In the genomic region with DNA sequence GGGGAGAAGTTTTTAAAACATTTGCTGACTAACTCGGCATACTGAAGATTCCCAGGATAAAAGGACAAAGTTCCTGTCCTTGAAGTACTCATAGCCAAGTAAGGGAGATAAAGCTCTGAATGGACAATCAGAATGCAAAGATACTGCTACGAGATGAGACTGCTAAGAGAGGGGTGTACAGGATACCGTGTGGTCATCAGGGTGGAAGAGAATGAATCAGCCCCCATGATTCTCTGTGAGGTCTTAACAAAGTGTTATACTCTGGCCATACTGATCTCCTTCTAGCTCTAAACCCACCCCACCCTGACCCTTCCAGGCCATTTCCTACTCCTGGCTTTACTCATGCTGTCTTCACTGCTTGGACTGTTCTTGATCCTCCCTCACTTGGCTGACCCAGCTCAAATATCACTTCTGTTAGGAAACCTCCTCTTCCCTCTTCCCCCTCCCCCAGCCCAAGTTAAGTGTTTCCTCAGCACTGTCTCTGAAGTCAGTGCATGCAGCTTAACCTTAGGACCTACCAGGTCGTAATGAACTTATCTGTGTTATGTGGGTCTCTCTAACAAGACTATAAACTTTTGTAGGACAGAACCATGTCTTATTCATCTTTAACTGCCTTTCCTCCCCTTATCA, we compare ENCODE assay signal across 28 cellular contexts.
DNase-seq lines count a peak whose midpoint lies in the region; ATAC-seq and TF ChIP-seq lines count a peak whose summit lies in the region.
"Had no signal": no experiment of that assay in that cellular context is flagged by ENCODE, and none has a peak within 500 bp of the region (broad histone marks: within the 10 kb centered on the region; RNA-seq: fewer than 3 reads in every experiment).

No MANE protein-coding gene starts in this region.

- H3K27ac Mint-ChIP-seq in T-helper 2 cell treated with Interferon-gamma antibody and Interleukin-4, amounts not matched to agents 5 μg/mL and 100 μg/mL, for 36 hours = no peak overlapping the region
- H3K27ac Mint-ChIP-seq: activated CD4-positive, alpha-beta memory T cell treated with anti-CD3 and anti-CD28 coated beads for 36 hours; activated naive CD8-positive, alpha-beta T cell treated with anti-CD3 and anti-CD28 coated beads, Interleukin-2, amount 50 U/mL, for 24 hours; dendritic cell treated with granulocyte-macrophage colony-stimulating factor and Interleukin-4, amounts not matched to agents 40 ng/mL and 50 ng/mL, for 4 days; memory B cell; stimulated activated effector memory CD8-positive, alpha-beta T cell treated with anti-CD3 and anti-CD28 coated beads, Interleukin-12 subunit alpha, Interleukin-12 subunit beta, amount 100 ng/mL, for 72 hours had no signal

- TF ChIP-seq CTCF in AG04449 (IDR thresholded peaks at IDR 0.05; ENCODE audit: insufficient read depth, low read length, missing control alignments) (no peak), brain microvascular endothelial cell (IDR thresholded peaks at IDR 0.05; ENCODE audit: low read depth, low read length, missing control alignments) (no peak), tibial artery (IDR thresholded peaks at IDR 0.05) (no peak)

- DNase-seq in AG04449 (ENCODE audit: low read depth, low spot score) (peak; percentile 24), ELR (ENCODE audit: low read depth) (peak; percentile 62), brain microvascular endothelial cell (no peak), left kidney (ENCODE audit: low read depth, low spot score) (peak; percentile 47), tibial artery (no peak), COR-L47 (lab: John Stamatoyannopoulos, UW) (no peak)
- no peak for DNase-seq in T-helper 2 cell treated with Interferon-gamma antibody and Interleukin-4, amounts not matched to agents 5 μg/mL and 100 μg/mL, for 36 hours (ENCODE audit: low spot score)
- DNase-seq: activated CD4-positive, alpha-beta memory T cell treated with anti-CD3 and anti-CD28 coated beads for 36 hours; activated gamma-delta T cell; activated naive CD8-positive, alpha-beta T cell treated with anti-CD3 and anti-CD28 coated beads, Interleukin-2, amount 50 U/mL, for 24 hours; heart right ventricle; left colon; NCI-H146; NCI-H510A treated with DMSO at 0.1 percent for 48 hours; occipital lobe; PC-3; Right ventricle myocardium superior; spleen; stimulated activated CD4-positive, alpha-beta T cell treated with anti-CD3 and anti-CD28 coated beads, Interleukin-2, amount 100 ng/mL, for 48 hours; T1000 had no signal

- peaks cover 11% of the 10 kb centered on the region for H3K36me3 ChIP-seq in brain microvascular endothelial cell (replicated peaks)
- peaks cover 0 to 19% (median 0%) of the 10 kb centered on the region in 3 donors for H3K36me3 ChIP-seq in tibial artery
- H3K36me3 ChIP-seq: breast epithelium had no signal

- no peak overlapping the region for H3K4me3 Mint-ChIP-seq in T-helper 2 cell treated with Interferon-gamma antibody and Interleukin-4, amounts not matched to agents 5 μg/mL and 100 μg/mL, for 36 hours
- H3K4me3 Mint-ChIP-seq: activated CD4-positive, alpha-beta memory T cell treated with anti-CD3 and anti-CD28 coated beads for 36 hours; activated naive CD8-positive, alpha-beta T cell treated with anti-CD3 and anti-CD28 coated beads, Interleukin-2, amount 50 U/mL, for 24 hours; CD14-positive monocyte; dendritic cell treated with granulocyte-macrophage colony-stimulating factor and Interleukin-4, amounts not matched to agents 40 ng/mL and 50 ng/mL, for 4 days; memory B cell; stimulated activated effector memory CD8-positive, alpha-beta T cell treated with anti-CD3 and anti-CD28 coated beads, Interleukin-12 subunit alpha, Interleukin-12 subunit beta, amount 100 ng/mL, for 72 hours had no signal

- no peaks in the 10 kb centered on the region for H3K9me3 ChIP-seq in tibial artery
- H3K9me3 ChIP-seq: breast epithelium, heart right ventricle, spleen had no signal

- POLR2A ChIA-PET in AG04449 (lab: Yijun Ruan, JAX) = no interaction called here

- intact Hi-C loops in tibial artery (cut with DNase I; ENCODE audit: low total_unique reads) = no loop called here

- H3K27me3 ChIP-seq in brain microvascular endothelial cell (replicated peaks) = no peaks in the 10 kb centered on the region
- no peaks in the 10 kb centered on the region for H3K27me3 ChIP-seq in tibial artery
- H3K27me3 ChIP-seq: breast epithelium, heart right ventricle, spleen had no signal

- no peaks in the 10 kb centered on the region for H3K27me3 Mint-ChIP-seq in T-helper 2 cell treated with Interferon-gamma antibody and Interleukin-4, amounts not matched to agents 5 μg/mL and 100 μg/mL, for 36 hours (ENCODE audit: low read depth)
- H3K27me3 Mint-ChIP-seq: activated CD4-positive, alpha-beta memory T cell treated with anti-CD3 and anti-CD28 coated beads for 36 hours; activated naive CD8-positive, alpha-beta T cell treated with anti-CD3 and anti-CD28 coated beads, Interleukin-2, amount 50 U/mL, for 24 hours; dendritic cell treated with granulocyte-macrophage colony-stimulating factor and Interleukin-4, amounts not matched to agents 40 ng/mL and 50 ng/mL, for 4 days; memory B cell had no signal

- CTCF ChIA-PET in AG04449 (lab: Yijun Ruan, JAX) = interaction anchor here (1.4 to 17.6 kb wide), 2 partner anchors 23 to 137 kb away, joined by 3 to 178 read pairs; no protein-coding TSS in a partner anchor

- H3K4me1 ChIP-seq in tibial artery = no peaks in the 10 kb centered on the region
- H3K4me1 ChIP-seq: breast epithelium, spleen had no signal

- in situ Hi-C loops in brain microvascular endothelial cell (cut with HindIII; ENCODE audit: low pct_ligation_motif_present, low sequenced_read_pairs) = no loop called here

- H3K4me1 Mint-ChIP-seq in T-helper 2 cell treated with Interferon-gamma antibody and Interleukin-4, amounts not matched to agents 5 μg/mL and 100 μg/mL, for 36 hours (ENCODE audit: low read depth) = no peaks in the 10 kb centered on the region
- H3K4me1 Mint-ChIP-seq: activated naive CD8-positive, alpha-beta T cell treated with anti-CD3 and anti-CD28 coated beads, Interleukin-2, amount 50 U/mL, for 24 hours; CD14-positive monocyte; memory B cell; stimulated activated effector memory CD8-positive, alpha-beta T cell treated with anti-CD3 and anti-CD28 coated beads, Interleukin-12 subunit alpha, Interleukin-12 subunit beta, amount 100 ng/mL, for 72 hours had no signal

- H3K4me3 ChIP-seq in AG04449 (ENCODE audit: low read depth, low read length) (no peak overlapping the region), brain microvascular endothelial cell (ENCODE audit: low read depth, low read length) (no peak overlapping the region), tibial artery (no peak overlapping the region)
- H3K4me3 ChIP-seq: breast epithelium, heart right ventricle, spleen had no signal

- no peaks in the 10 kb centered on the region for H3K9me3 Mint-ChIP-seq in T-helper 2 cell treated with Interferon-gamma antibody and Interleukin-4, amounts not matched to agents 5 μg/mL and 100 μg/mL, for 36 hours
- H3K9me3 Mint-ChIP-seq: activated CD4-positive, alpha-beta memory T cell treated with anti-CD3 and anti-CD28 coated beads for 36 hours; activated naive CD8-positive, alpha-beta T cell treated with anti-CD3 and anti-CD28 coated beads, Interleukin-2, amount 50 U/mL, for 24 hours; CD14-positive monocyte; dendritic cell treated with granulocyte-macrophage colony-stimulating factor and Interleukin-4, amounts not matched to agents 40 ng/mL and 50 ng/mL, for 4 days; memory B cell; stimulated activated effector memory CD8-positive, alpha-beta T cell treated with anti-CD3 and anti-CD28 coated beads, Interleukin-12 subunit alpha, Interleukin-12 subunit beta, amount 100 ng/mL, for 72 hours had no signal

- no peak for ATAC-seq in HG03432 (IDR thresholded peaks at IDR 0.05; ENCODE audit: unreplicated experiment)
- ATAC-seq: activated CD4-positive, CD25-positive, alpha-beta regulatory T cell treated with anti-CD3 and anti-CD28 coated beads, Interleukin-2, amount 50 U/mL, for 24 hours; activated naive CD8-positive, alpha-beta T cell treated with anti-CD3 and anti-CD28 coated beads, Interleukin-2, amount 50 U/mL, for 24 hours; heart right ventricle; left colon; PC-3; stimulated activated effector memory CD8-positive, alpha-beta T cell treated with anti-CD3 and anti-CD28 coated beads, Interleukin-12 subunit alpha, Interleukin-12 subunit beta, amount 100 ng/mL, for 72 hours had no signal

- H3K27ac ChIP-seq in brain microvascular endothelial cell (peak overlapping the region; percentile 8), tibial artery (no peak overlapping the region)
- H3K27ac ChIP-seq: breast epithelium, heart right ventricle, KMS-11, spleen had no signal

- H3K36me3 Mint-ChIP-seq in T-helper 2 cell treated with Interferon-gamma antibody and Interleukin-4, amounts not matched to agents 5 μg/mL and 100 μg/mL, for 36 hours (ENCODE audit: low read depth) = peaks cover 46% of the 10 kb centered on the region

Comparison
In these comparisons a context has a peak if more than half of its experiments do, and no peak if none do; other contexts are left out.
1. DNase-seq: peak in AG04449 (single experiment), ELR (single experiment) and left kidney (single experiment); none in brain microvascular endothelial cell (single experiment), tibial artery (0 of 2), COR-L47 (single experiment) and T-helper 2 cell treated with Interferon-gamma antibody and Interleukin-4, amounts not matched to agents 5 μg/mL and 100 μg/mL, for 36 hours (single experiment).